ENCODE assay signal across 24 cellular contexts in genomic region chr3:177377166-177377565, GRCh38.
DNase-seq lines count a peak whose midpoint lies in the region; ATAC-seq and TF ChIP-seq lines count a peak whose summit lies in the region.
"Had no signal": no experiment of that assay in that cellular context is flagged by ENCODE, and none has a peak within 500 bp of the region (broad histone marks: within the 10 kb centered on the region; RNA-seq: fewer than 3 reads in every experiment).

No MANE protein-coding gene starts in this region.

- H3K27ac Mint-ChIP-seq in MCF 10A (ENCODE audit: low read depth, unreplicated experiment) (no peak overlapping the region), progenitor cell of endocrine pancreas (no peak overlapping the region), CD14-positive monocyte (no peak overlapping the region)
- no peak overlapping the region for H3K27ac Mint-ChIP-seq in naive thymus-derived CD4-positive, alpha-beta T cell
- H3K27ac Mint-ChIP-seq: type B pancreatic cell had no signal

- H3K9me3 ChIP-seq in BE2C = peaks cover 3% of the 10 kb centered on the region; the same call in 1 of the 2 replicates
- H3K9me3 ChIP-seq in left lung = peaks cover 0 to 6% of the 10 kb centered on the region in 2 donors
- no peaks in the 10 kb centered on the region for H3K9me3 ChIP-seq in naive thymus-derived CD4-positive, alpha-beta T cell (ENCODE audit: control insufficient read depth in 2 of 3, low read length in 3 of 3)

- H3K4me1 ChIP-seq in BE2C (no peaks in the 10 kb centered on the region), left lung (no peaks in the 10 kb centered on the region)
- H3K4me1 ChIP-seq in naive thymus-derived CD4-positive, alpha-beta T cell (ENCODE audit: control insufficient read depth in 2 of 2, insufficient read depth in 2 of 2, low read length in 2 of 2) = no peaks in the 10 kb centered on the region
- H3K4me1 ChIP-seq: right atrium auricular region had no signal

- intact Hi-C loops in MCF 10A (cut with micrococcal nuclease) = no loop called here
- intact Hi-C loops in left lung (cut with DNase I) = no loop called here
- intact Hi-C loops in naive thymus-derived CD4-positive, alpha-beta T cell (cut with micrococcal nuclease) = no loop called here
- intact Hi-C loops in CD14-positive monocyte (cut with micrococcal nuclease) = no loop called here

- no peak overlapping the region for H3K27ac ChIP-seq in left lung
- H3K27ac ChIP-seq in naive thymus-derived CD4-positive, alpha-beta T cell (ENCODE audit: low read depth, low read length) = no peak overlapping the region
- H3K27ac ChIP-seq: right atrium auricular region had no signal

- H3K36me3 ChIP-seq in BE2C (no peaks in the 10 kb centered on the region; the same call in 1 of the 2 replicates), left lung (no peaks in the 10 kb centered on the region)
- H3K36me3 ChIP-seq in naive thymus-derived CD4-positive, alpha-beta T cell (ENCODE audit: control insufficient read depth in 2 of 3, insufficient read depth in 3 of 3, low read length in 3 of 3) = no peaks in the 10 kb centered on the region
- H3K36me3 ChIP-seq: right atrium auricular region had no signal

- H3K4me3 Mint-ChIP-seq in MCF 10A (ENCODE audit: unreplicated experiment) (no peak overlapping the region), progenitor cell of endocrine pancreas (ENCODE audit: low read depth) (no peak overlapping the region), CD14-positive monocyte (no peak overlapping the region)
- H3K4me3 Mint-ChIP-seq in naive thymus-derived CD4-positive, alpha-beta T cell = no peak overlapping the region
- H3K4me3 Mint-ChIP-seq: CD4-positive, alpha-beta memory T cell; effector memory CD8-positive, alpha-beta T cell; type B pancreatic cell had no signal

- peak overlapping the region; percentile 29 for H3K4me3 ChIP-seq in BE2C (ENCODE audit: low read depth, low read length)
- no peak overlapping the region for H3K4me3 ChIP-seq in left lung
- no peak overlapping the region for H3K4me3 ChIP-seq in naive thymus-derived CD4-positive, alpha-beta T cell (ENCODE audit: low read length)
- H3K4me3 ChIP-seq: right atrium auricular region had no signal

- CTCF ChIA-PET in MCF 10A (lab: Yijun Ruan, JAX) = interaction anchor here (0.7 kb wide), 1 partner anchor 983 kb away, joined by 3 read pairs; no protein-coding TSS in a partner anchor
- CTCF ChIA-PET in naive thymus-derived CD4-positive, alpha-beta T cell (lab: Charles Lee) = interaction anchor here (0.8 kb wide), 1 partner anchor 273 kb away, joined by 4 read pairs; no protein-coding TSS in a partner anchor

- H3K4me1 Mint-ChIP-seq in MCF 10A (ENCODE audit: insufficient read depth, unreplicated experiment) (peaks cover 9% of the 10 kb centered on the region), progenitor cell of endocrine pancreas (ENCODE audit: low read depth) (peaks cover 1% of the 10 kb centered on the region), CD14-positive monocyte (no peaks in the 10 kb centered on the region)
- peaks cover 0 to 8% (median 0%) of the 10 kb centered on the region in 7 donors for H3K4me1 Mint-ChIP-seq in naive thymus-derived CD4-positive, alpha-beta T cell

- no peak for DNase-seq in BE2C
- DNase-seq in NCI-H1105 treated with DMSO at 0.1 percent for 48 hours (lab: John Stamatoyannopoulos, UW) = peak; percentile 100
- DNase-seq in MCF 10A (ENCODE audit: unreplicated experiment) = peak; percentile 78
- DNase-seq in left lung = no peak
- no peak for DNase-seq in naive thymus-derived CD4-positive, alpha-beta T cell
- DNase-seq in activated effector memory CD4-positive, alpha-beta T cell treated with Interleukin-2 at 50 U/mL for 16 hours = no peak
- no peak for DNase-seq in progenitor cell of endocrine pancreas (ENCODE audit: low spot score, unreplicated experiment)
- DNase-seq in CD14-positive monocyte (ENCODE audit: low spot score) = no peak
- DNase-seq: ACHN; activated CD4-positive, alpha-beta T cell treated with anti-CD3 and anti-CD28 coated beads for 4 hours; activated CD8-positive, alpha-beta memory T cell treated with anti-CD3 and anti-CD28 coated beads, Interleukin-2, amount 50 U/mL, for 4 hours; activated naive CD4-positive, alpha-beta T cell; amygdala; CD4-positive, alpha-beta memory T cell; DMS53; effector memory CD8-positive, alpha-beta T cell; left cardiac atrium; NCI-H1417 treated with DMSO at 0.1 percent for 48 hours; NCI-H510A treated with DMSO at 0.1 percent for 48 hours; nucleus accumbens; stimulated activated naive CD4-positive, alpha-beta T cell treated with Interleukin-2 at 50 U/mL for 16 hours; SW 1271 had no signal

- TF ChIP-seq CTCF in BE2C (IDR thresholded peaks at IDR 0.05; ENCODE audit: low read depth, low read length) (no peak), MCF 10A (IDR thresholded peaks at IDR 0.05; ENCODE audit: unreplicated experiment) (no peak), left lung (IDR thresholded peaks at IDR 0.05) (no peak), progenitor cell of endocrine pancreas (IDR thresholded peaks at IDR 0.05; ENCODE audit: unreplicated experiment) (no peak), CD14-positive monocyte (IDR thresholded peaks at IDR 0.05) (no peak)

- H3K27me3 Mint-ChIP-seq in MCF 10A (ENCODE audit: insufficient read depth, unreplicated experiment) (no peaks in the 10 kb centered on the region), progenitor cell of endocrine pancreas (peaks cover 2% of the 10 kb centered on the region), CD14-positive monocyte (ENCODE audit: low read depth in 3 of 3) (peaks cover 0 to 3% (median 2%) of the 10 kb centered on the region in 3 donors)
- H3K27me3 Mint-ChIP-seq in naive thymus-derived CD4-positive, alpha-beta T cell = peaks cover 0 to under 1% (median 0%) of the 10 kb centered on the region in 5 donors
- H3K27me3 Mint-ChIP-seq: CD4-positive, alpha-beta memory T cell; effector memory CD8-positive, alpha-beta T cell; type B pancreatic cell had no signal

- H3K36me3 Mint-ChIP-seq in MCF 10A (ENCODE audit: insufficient read depth, unreplicated experiment) (peaks cover 4% of the 10 kb centered on the region), progenitor cell of endocrine pancreas (ENCODE audit: insufficient read depth) (peaks cover 1% of the 10 kb centered on the region), CD14-positive monocyte (no peaks in the 10 kb centered on the region)
- peaks cover 0 to 4% (median 0%) of the 10 kb centered on the region in 5 donors for H3K36me3 Mint-ChIP-seq in naive thymus-derived CD4-positive, alpha-beta T cell
- H3K36me3 Mint-ChIP-seq: CD4-positive, alpha-beta memory T cell; type B pancreatic cell had no signal

- no TSS peak for BruUV-seq in MCF 10A (replicated peaks; lab: Mats Ljungman, UMichigan)

- H3K27me3 ChIP-seq in BE2C (no peaks in the 10 kb centered on the region), left lung (no peaks in the 10 kb centered on the region)
- no peaks in the 10 kb centered on the region for H3K27me3 ChIP-seq in naive thymus-derived CD4-positive, alpha-beta T cell (ENCODE audit: control insufficient read depth in 2 of 2, insufficient read depth in 2 of 2, low read length in 2 of 2)
- H3K27me3 ChIP-seq: right atrium auricular region had no signal

- ATAC-seq in left lung = peak; percentile 47
- no peak for ATAC-seq in naive thymus-derived CD4-positive, alpha-beta T cell
- ATAC-seq: effector memory CD8-positive, alpha-beta T cell; left cardiac atrium had no signal

- H3K9me3 Mint-ChIP-seq in MCF 10A (ENCODE audit: unreplicated experiment) = peaks cover 3% of the 10 kb centered on the region
- peaks cover 0 to 6% (median 5%) of the 10 kb centered on the region in 11 donors for H3K9me3 Mint-ChIP-seq in naive thymus-derived CD4-positive, alpha-beta T cell
- H3K9me3 Mint-ChIP-seq in progenitor cell of endocrine pancreas (ENCODE audit: low read depth) = peaks cover 9% of the 10 kb centered on the region
- peaks cover 3 to 10% (median 7%) of the 10 kb centered on the region in 7 donors for H3K9me3 Mint-ChIP-seq in CD14-positive monocyte
- H3K9me3 Mint-ChIP-seq: effector memory CD8-positive, alpha-beta T cell had no signal

- POLR2A ChIA-PET in MCF 10A (lab: Yijun Ruan, JAX) = interaction anchor here (0.6 to 1.4 kb wide), 8 partner anchors 9 to 326 kb away, joined by 3 to 7 read pairs (median 4); no protein-coding TSS in a partner anchor
- POLR2A ChIA-PET in naive thymus-derived CD4-positive, alpha-beta T cell (lab: Charles Lee) = no interaction called here

Comparison
In these comparisons a context has a peak if more than half of its experiments do, and no peak if none do; other contexts are left out.
1. DNase-seq: peak in NCI-H1105 treated with DMSO at 0.1 percent for 48 hours (single experiment) and MCF 10A (single experiment); none in BE2C (single experiment), left lung (0 of 2), naive thymus-derived CD4-positive, alpha-beta T cell (0 of 9), activated effector memory CD4-positive, alpha-beta T cell treated with Interleukin-2 at 50 U/mL for 16 hours (single experiment), progenitor cell of endocrine pancreas (single experiment) and CD14-positive monocyte (single experiment).